In the genomic region with DNA sequence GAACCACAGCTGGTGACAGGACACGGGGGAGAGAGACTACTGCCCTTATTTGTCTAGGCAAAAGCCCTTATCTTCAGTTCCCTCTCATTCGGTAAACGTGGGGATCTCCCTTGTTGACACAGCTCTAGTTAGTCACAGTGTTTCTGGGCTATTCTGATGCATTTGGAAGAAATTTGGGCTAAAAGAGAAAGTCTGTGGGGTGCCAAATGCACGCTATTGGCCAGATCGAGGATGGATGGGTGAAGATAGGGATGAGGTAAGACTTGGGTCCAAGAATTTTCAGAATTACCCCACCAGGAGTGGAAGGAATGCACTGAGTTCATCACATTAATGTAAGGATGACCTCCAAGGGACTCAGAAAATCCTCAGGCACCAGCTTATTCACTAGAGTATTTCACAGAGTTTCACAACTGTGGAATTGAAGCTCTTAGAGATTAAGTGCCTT, we compare ENCODE assay signal across 8 cellular contexts. TPM values are rescaled to one million over a fixed set of nuclear protein-coding genes. Genes with fewer than 3 reads are reported as not detected.
DNase-seq lines count a peak whose midpoint lies in the region; ATAC-seq and TF ChIP-seq lines count a peak whose summit lies in the region.
"Had no signal": no experiment of that assay in that cellular context is flagged by ENCODE, and none has a peak within 500 bp of the region (broad histone marks: within the 10 kb centered on the region; RNA-seq: fewer than 3 reads in every experiment).

No MANE protein-coding gene starts in this region.

- peaks cover 34% of the 10 kb centered on the region for H3K36me3 Mint-ChIP-seq in type B pancreatic cell
- H3K36me3 Mint-ChIP-seq in activated naive CD4-positive, alpha-beta T cell treated with anti-CD3 and anti-CD28 coated beads for 36 hours (ENCODE audit: low read depth): no peaks in the 10 kb centered on the region

- intact Hi-C loops in activated naive CD4-positive, alpha-beta T cell treated with anti-CD3 and anti-CD28 coated beads for 36 hours (cut with micrococcal nuclease): no loop called here

- H3K4me3 Mint-ChIP-seq in type B pancreatic cell: no peak overlapping the region
- no peak overlapping the region for H3K4me3 Mint-ChIP-seq in activated naive CD4-positive, alpha-beta T cell treated with anti-CD3 and anti-CD28 coated beads for 36 hours
- H3K4me3 Mint-ChIP-seq: stimulated activated naive CD8-positive, alpha-beta T cell treated with anti-CD3 and anti-CD28 coated beads, Interleukin-15, amount 100 ng/mL, for 72 hours had no signal

- no peak overlapping the region for H3K27ac ChIP-seq in foreskin keratinocyte

- ATAC-seq in GM19397 (IDR thresholded peaks at IDR 0.05; ENCODE audit: unreplicated experiment): peak; percentile 55
- ATAC-seq in HG03432 (IDR thresholded peaks at IDR 0.05; ENCODE audit: unreplicated experiment): peak; percentile 86
- ATAC-seq in foreskin keratinocyte: no peak
- ATAC-seq: stimulated activated naive CD8-positive, alpha-beta T cell treated with anti-CD3 and anti-CD28 coated beads, Interleukin-15, amount 100 ng/mL, for 72 hours had no signal

- no peaks in the 10 kb centered on the region for H3K27me3 Mint-ChIP-seq in type B pancreatic cell
- no peaks in the 10 kb centered on the region for H3K27me3 Mint-ChIP-seq in activated naive CD4-positive, alpha-beta T cell treated with anti-CD3 and anti-CD28 coated beads for 36 hours (ENCODE audit: low read depth)

- no peaks in the 10 kb centered on the region for H3K27me3 ChIP-seq in foreskin keratinocyte

- H3K4me1 Mint-ChIP-seq in type B pancreatic cell (ENCODE audit: unreplicated experiment): peaks cover 64% of the 10 kb centered on the region
- no peaks in the 10 kb centered on the region for H3K4me1 Mint-ChIP-seq in activated naive CD4-positive, alpha-beta T cell treated with anti-CD3 and anti-CD28 coated beads for 36 hours (ENCODE audit: low read depth)
- H3K4me1 Mint-ChIP-seq: stimulated activated naive CD8-positive, alpha-beta T cell treated with anti-CD3 and anti-CD28 coated beads, Interleukin-15, amount 100 ng/mL, for 72 hours had no signal

- peak; percentile 93 for DNase-seq in fibroblast of peridontal ligament (ENCODE audit: extremely low read depth)
- DNase-seq in type B pancreatic cell (ENCODE audit: extremely low spot score, unreplicated experiment): no peak
- DNase-seq in activated CD4-positive, CD25-positive, alpha-beta regulatory T cell treated with anti-CD3 and anti-CD28 coated beads, Interleukin-2, amount 50 U/mL, for 72 hours: no peak
- no peak for DNase-seq in activated naive CD4-positive, alpha-beta T cell treated with anti-CD3 and anti-CD28 coated beads for 36 hours
- no peak for DNase-seq in foreskin keratinocyte
- DNase-seq: stimulated activated naive CD8-positive, alpha-beta T cell treated with anti-CD3 and anti-CD28 coated beads, Interleukin-15, amount 100 ng/mL, for 72 hours had no signal

- peaks cover 9% of the 10 kb centered on the region for H3K4me1 ChIP-seq in foreskin keratinocyte

- no peak for TF ChIP-seq CTCF in type B pancreatic cell (conservative IDR thresholded peaks at IDR 0.05)
- no peak for TF ChIP-seq CTCF in foreskin keratinocyte (conservative IDR thresholded peaks at IDR 0.05)

- CTCF ChIA-PET in activated naive CD4-positive, alpha-beta T cell treated with anti-CD3 and anti-CD28 coated beads for 36 hours (lab: Charles Lee): no interaction called here

- no peaks in the 10 kb centered on the region for H3K9me3 Mint-ChIP-seq in type B pancreatic cell
- no peaks in the 10 kb centered on the region for H3K9me3 Mint-ChIP-seq in activated naive CD4-positive, alpha-beta T cell treated with anti-CD3 and anti-CD28 coated beads for 36 hours
- H3K9me3 Mint-ChIP-seq: stimulated activated naive CD8-positive, alpha-beta T cell treated with anti-CD3 and anti-CD28 coated beads, Interleukin-15, amount 100 ng/mL, for 72 hours had no signal

- H3K27ac Mint-ChIP-seq in type B pancreatic cell: peak overlapping the region; percentile 7
- H3K27ac Mint-ChIP-seq in activated naive CD4-positive, alpha-beta T cell treated with anti-CD3 and anti-CD28 coated beads for 36 hours: no peak overlapping the region
- H3K27ac Mint-ChIP-seq: stimulated activated naive CD8-positive, alpha-beta T cell treated with anti-CD3 and anti-CD28 coated beads, Interleukin-15, amount 100 ng/mL, for 72 hours had no signal

RNA-seq across cellular contexts. Expression of a gene that starts 49.2 kb away (rescaled TPM):
- total RNA-seq in type B pancreatic cell (ENCODE audit: low replicate concordance): 18.7 and 109 TPM in 2 replicates
- total RNA-seq in activated naive CD4-positive, alpha-beta T cell treated with anti-CD3 and anti-CD28 coated beads for 36 hours: 1 to 10 TPM; 2.5 to 2.8 TPM
- 32.9 and 33.0 TPM in 2 replicates for total RNA-seq in foreskin keratinocyte
- 9.5 and 13.2 TPM in 2 replicates for polyA plus RNA-seq in foreskin keratinocyte
